Comparison of ENCODE assay signal across 19 cellular contexts in the genomic region with DNA sequence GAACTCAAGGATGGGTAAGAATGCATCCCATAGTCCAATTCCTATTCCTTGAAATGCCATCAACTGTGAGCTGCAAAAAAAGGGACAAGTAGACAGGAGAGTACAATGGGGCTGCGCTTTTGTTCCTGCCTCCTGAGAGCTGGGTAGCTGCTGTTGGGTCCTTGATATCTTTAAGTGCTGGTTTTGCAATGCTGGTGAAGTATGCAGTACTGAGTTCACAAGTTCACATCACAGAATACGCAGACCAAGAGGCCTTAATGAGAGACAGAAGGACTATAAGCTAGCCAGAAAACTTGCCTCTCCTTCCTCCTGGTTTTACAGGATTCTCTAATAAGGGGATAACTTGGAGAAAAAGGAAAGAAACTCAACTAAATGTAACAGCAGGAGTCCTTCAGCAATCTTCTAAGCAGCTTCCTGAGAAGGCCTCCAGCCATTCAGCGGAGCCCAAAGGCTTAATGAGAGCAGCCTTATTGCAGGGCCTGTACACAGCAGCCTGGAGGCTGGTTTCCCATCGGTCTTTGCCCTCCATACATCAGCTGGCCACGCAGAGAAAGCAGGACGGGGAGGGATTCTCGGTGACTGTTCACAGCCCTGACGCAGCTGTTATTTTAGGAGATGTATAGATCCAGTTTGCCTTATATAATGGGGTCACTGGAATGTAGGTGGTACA.
DNase-seq lines count a peak whose midpoint lies in the region; TF ChIP-seq lines count a peak whose summit lies in the region.
"Had no signal": no experiment of that assay in that cellular context is flagged by ENCODE, and none has a peak within 500 bp of the region (broad histone marks: within the 10 kb centered on the region; RNA-seq: fewer than 3 reads in every experiment).

No MANE protein-coding gene starts in this region.

- H3K4me3 ChIP-seq in fibroblast of lung (replicated peaks in 1 of 4; ENCODE audit: control extremely low read depth in 1 of 4, insufficient read depth in 1 of 4, low read depth in 3 of 4, low read length in 4 of 4) (no peak overlapping the region), mesodermal cell (ENCODE audit: extremely low read depth, insufficient read depth, low read length, poor library complexity, severe bottlenecking) (no peak overlapping the region), adrenal gland (no peak overlapping the region)
- H3K4me3 ChIP-seq: mucosa of descending colon had no signal

- H3K36me3 ChIP-seq in fibroblast of lung (ENCODE audit: control insufficient read depth, insufficient read depth, low read length): no peaks in the 10 kb centered on the region
- H3K36me3 ChIP-seq in mesodermal cell (ENCODE audit: control insufficient read depth, insufficient read depth, low read length): no peaks in the 10 kb centered on the region
- H3K36me3 ChIP-seq in adrenal gland (replicated peaks in 1 of 2): no peaks in the 10 kb centered on the region

- TF ChIP-seq POLR2A in adrenal gland (IDR thresholded peaks at IDR 0.05): no peak
- TF ChIP-seq POLR2A in erythroblast (IDR thresholded peaks at IDR 0.05; ENCODE audit: low read length): no peak

- WGBS in mesodermal cell (ENCODE audit: insufficient coverage in 2 of 2), 2 experiments: 77 to 85% methylated on average over 2 to 7 of the region's 8 CpGs
- 71 to 84% (median 77%) methylated on average over 8 of the region's 8 CpGs for WGBS in adrenal gland, 4 donors

- no peak overlapping the region for H2AFZ ChIP-seq in fibroblast of lung (ENCODE audit: low read length)

- H3K9me3 ChIP-seq in fibroblast of lung (ENCODE audit: control insufficient read depth, insufficient read depth, low read depth, low read length) (no peaks in the 10 kb centered on the region), mesodermal cell (ENCODE audit: control insufficient read depth, low read length) (peaks cover 9% of the 10 kb centered on the region), adrenal gland (replicated peaks in 1 of 3) (no peaks in the 10 kb centered on the region)
- H3K9me3 ChIP-seq: mucosa of descending colon had no signal

- no peak for TF ChIP-seq CTCF in fibroblast of lung (conservative IDR thresholded peaks at IDR 0.05 in 1 of 2, IDR thresholded peaks at IDR 0.05 in 1 of 2; ENCODE audit: low read depth in 1 of 2, low read length in 2 of 2)
- TF ChIP-seq CTCF in adrenal gland (IDR thresholded peaks at IDR 0.05): no peak

- intact Hi-C loops in adrenal gland (cut with DNase I): no loop called here

- no peak overlapping the region for H3K4me2 ChIP-seq in fibroblast of lung (ENCODE audit: extremely low read depth, insufficient read depth, low read length)

- H4K20me1 ChIP-seq in fibroblast of lung (ENCODE audit: control insufficient read depth, extremely low read depth, insufficient read depth, low read length): no peaks in the 10 kb centered on the region

- peak; percentile 20 for DNase-seq in AG08395 (ENCODE audit: low spot score)
- DNase-seq in MV-4-11 (lab: John Stamatoyannopoulos, UW): peak; percentile 26
- DNase-seq in fibroblast of lung (ENCODE audit: low read depth in 2 of 2): peak; percentile 52 to 62
- no peak for DNase-seq in NCI-H774 (lab: John Stamatoyannopoulos, UW)
- DNase-seq in adrenal gland: no peak
- DNase-seq in erythroblast (lab: John Stamatoyannopoulos, UW): no peak
- DNase-seq in GM19238 (ENCODE audit: insufficient read length, low spot score): no peak
- DNase-seq: ACHN; activated CD8-positive, alpha-beta T cell treated with anti-CD3 and anti-CD28 coated beads, Interleukin-2, amount 10 ng/mL, durations not matched to agents 7 days and 5 days; activated T-cell treated with anti-CD3 and anti-CD28 coated beads, Interleukin-2, amount 50 U/mL, for 48 hours; dermis blood vessel endothelial cell; H7; hypothalamus; mucosa of descending colon; NCI-H1436 treated with DMSO at 0.1 percent for 48 hours; nucleus accumbens; SHP77 treated with DMSO at 0.1 percent for 48 hours had no signal

- no peaks in the 10 kb centered on the region for H3K27me3 ChIP-seq in fibroblast of lung (ENCODE audit: control insufficient read depth, insufficient read depth, low read length)
- H3K27me3 ChIP-seq in adrenal gland: no peaks in the 10 kb centered on the region

- H3K4me1 ChIP-seq in fibroblast of lung (ENCODE audit: control insufficient read depth, extremely low read depth, insufficient read depth, low read length): peaks cover 13% of the 10 kb centered on the region
- peaks cover under 1% of the 10 kb centered on the region for H3K4me1 ChIP-seq in mesodermal cell (ENCODE audit: control insufficient read depth, insufficient read depth, low read length, poor library complexity, severe bottlenecking)
- peaks cover 0 to 3% of the 10 kb centered on the region in 2 donors for H3K4me1 ChIP-seq in adrenal gland (replicated peaks in 1 of 2)

- H3K27ac ChIP-seq in fibroblast of lung (ENCODE audit: insufficient read depth, low read length): no peak overlapping the region
- peak overlapping the region; percentile 17 for H3K27ac ChIP-seq in mesodermal cell (ENCODE audit: low read depth, low read length, severe bottlenecking)
- peak overlapping the region in 1 of 5 donors; percentile 19 for H3K27ac ChIP-seq in adrenal gland
- H3K27ac ChIP-seq: epithelial cell of prostate had no signal

- no peaks in the 10 kb centered on the region for H3K79me2 ChIP-seq in fibroblast of lung (ENCODE audit: control insufficient read depth, insufficient read depth, low read length)

- H3K9ac ChIP-seq in fibroblast of lung (ENCODE audit: insufficient read depth, low read length): no peak overlapping the region

Comparison
In these comparisons a context has a peak if more than half of its experiments do, and no peak if none do; other contexts are left out.
1. DNase-seq: peak in AG08395 (single experiment), MV-4-11 (single experiment) and fibroblast of lung (2 of 2); none in NCI-H774 (single experiment), adrenal gland (0 of 7), erythroblast (0 of 2) and GM19238 (single experiment).